1 cellular context compared by ENCODE assay signal in the genomic region with DNA sequence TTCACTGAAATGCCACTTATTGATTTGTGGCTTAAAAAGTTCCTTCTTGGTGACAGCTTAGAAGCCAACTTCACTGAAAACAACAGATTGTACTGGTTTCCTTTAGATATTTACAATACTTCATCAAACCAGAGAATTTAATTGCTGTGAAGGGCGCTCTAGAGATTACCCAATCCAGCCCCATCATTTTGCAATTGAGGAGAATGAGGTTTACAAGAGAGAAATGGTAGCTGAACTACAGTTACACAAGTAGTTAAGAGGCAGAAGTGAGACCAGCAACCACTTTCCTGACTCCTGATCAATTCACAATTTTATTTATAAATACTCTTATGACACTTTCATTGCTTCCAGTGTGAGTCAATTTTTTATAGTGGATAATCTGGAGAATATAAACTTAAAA.
TF ChIP-seq lines count a peak whose summit lies in the region.

No MANE protein-coding gene starts in this region.

TF ChIP-seq in HepG2, 621 proteins besides CTCF, POLR2A, EP300 and RAD21:
- TF ChIP-seq ZBTB33 (CRISPR knock-in tag; IDR thresholded peaks at IDR 0.05), result no peak
- TF ChIP-seq ZBTB25 (CRISPR knock-in tag; IDR thresholded peaks at IDR 0.05), result no peak
- TF ChIP-seq DMTF1 (CRISPR knock-in tag; IDR thresholded peaks at IDR 0.05), result no peak
- no peak for TF ChIP-seq CSRNP2 (CRISPR knock-in tag; conservative IDR thresholded peaks at IDR 0.05; ENCODE audit: low read depth)
- TF ChIP-seq ZSCAN9 (CRISPR knock-in tag; IDR thresholded peaks at IDR 0.05; ENCODE audit: borderline replicate concordance), result no peak
- TF ChIP-seq ARID3A (IDR thresholded peaks at IDR 0.05; ENCODE audit: low read depth, low read length), result no peak
- no peak for TF ChIP-seq HOXA9 (CRISPR knock-in tag; IDR thresholded peaks at IDR 0.05; ENCODE audit: borderline replicate concordance)
- no peak for TF ChIP-seq KDM3A (CRISPR knock-in tag; IDR thresholded peaks at IDR 0.05; ENCODE audit: low read depth)
- TF ChIP-seq ZNF761 (CRISPR knock-in tag; conservative IDR thresholded peaks at IDR 0.05), result no peak
- TF ChIP-seq ZNF784 (CRISPR knock-in tag; IDR thresholded peaks at IDR 0.05; ENCODE audit: borderline replicate concordance), result no peak
- no peak for TF ChIP-seq HDAC2 (CRISPR knock-in tag; IDR thresholded peaks at IDR 0.05)
- TF ChIP-seq SAP130 (CRISPR knock-in tag; IDR thresholded peaks at IDR 0.05; ENCODE audit: low read depth), result no peak
- TF ChIP-seq MIXL1 (CRISPR knock-in tag; IDR thresholded peaks at IDR 0.05), result no peak
- no peak for TF ChIP-seq PRPF4 (IDR thresholded peaks at IDR 0.05; ENCODE audit: low read depth, low read length, poor library complexity, severe bottlenecking)
- no peak for TF ChIP-seq PTBP1 (IDR thresholded peaks at IDR 0.05; ENCODE audit: low read depth, low read length, poor library complexity, severe bottlenecking)
- no peak for TF ChIP-seq FOXA3 (CRISPR knock-in tag; IDR thresholded peaks at IDR 0.05)
- no peak for TF ChIP-seq ZNF101 (CRISPR knock-in tag; IDR thresholded peaks at IDR 0.05; ENCODE audit: borderline replicate concordance, low read depth)
- no peak for TF ChIP-seq ZNF556 (CRISPR knock-in tag; IDR thresholded peaks at IDR 0.05; ENCODE audit: borderline replicate concordance)
